Comparison of ENCODE assay signal across 11 cellular contexts in genomic region chr15:99683000-99683670, GRCh38. TPM values are rescaled to one million over a fixed set of nuclear protein-coding genes. Genes with fewer than 3 reads are reported as not detected.
DNase-seq lines count a peak whose midpoint lies in the region; ATAC-seq and TF ChIP-seq lines count a peak whose summit lies in the region.
"Had no signal": no experiment of that assay in that cellular context is flagged by ENCODE, and none has a peak within 500 bp of the region (broad histone marks: within the 10 kb centered on the region; RNA-seq: fewer than 3 reads in every experiment).

No MANE protein-coding gene starts in this region.

- TF ChIP-seq CTCF in right atrium auricular region (IDR thresholded peaks at IDR 0.05) (no peak), stomach (IDR thresholded peaks at IDR 0.05) (no peak)

- peaks cover 13% of the 10 kb centered on the region for H3K4me1 Mint-ChIP-seq in activated CD4-positive, alpha-beta T cell treated with anti-CD3 and anti-CD28 coated beads, Interleukin-2, amount 10 ng/mL, durations not matched to agents 24 days and 14 days
- peaks cover 4% of the 10 kb centered on the region for H3K4me1 Mint-ChIP-seq in activated T-helper 17 cell treated with anti-CD3 and anti-CD28 coated beads, Interleukin-2, amount 50 U/mL, for 72 hours

- intact Hi-C loops in activated CD4-positive, alpha-beta T cell treated with anti-CD3 and anti-CD28 coated beads, Interleukin-2, amount 10 ng/mL, durations not matched to agents 24 days and 14 days (cut with micrococcal nuclease) = no loop called here
- intact Hi-C loops in stomach (cut with DNase I; ENCODE audit: low total_unique reads) = no loop called here

- 82 to 89% (median 83%) methylated on average over 9 of the region's 9 CpGs for WGBS in stomach, 5 donors

- H3K4me3 Mint-ChIP-seq in activated CD4-positive, alpha-beta T cell treated with anti-CD3 and anti-CD28 coated beads, Interleukin-2, amount 10 ng/mL, durations not matched to agents 24 days and 14 days = peak overlapping the region; percentile 36
- H3K4me3 Mint-ChIP-seq in activated T-helper 17 cell treated with anti-CD3 and anti-CD28 coated beads, Interleukin-2, amount 50 U/mL, for 72 hours = no peak overlapping the region

- H3K36me3 Mint-ChIP-seq in activated CD4-positive, alpha-beta T cell treated with anti-CD3 and anti-CD28 coated beads, Interleukin-2, amount 10 ng/mL, durations not matched to agents 24 days and 14 days (ENCODE audit: low read depth) = peaks cover 61% of the 10 kb centered on the region
- H3K36me3 Mint-ChIP-seq in activated T-helper 17 cell treated with anti-CD3 and anti-CD28 coated beads, Interleukin-2, amount 50 U/mL, for 72 hours (ENCODE audit: low read depth) = peaks cover 37% of the 10 kb centered on the region

- TF ChIP-seq POLR2A in stomach (IDR thresholded peaks at IDR 0.05) = no peak

- DNase-seq in activated CD4-positive, alpha-beta T cell treated with anti-CD3 and anti-CD28 coated beads, Interleukin-2, amount 10 ng/mL, durations not matched to agents 24 days and 14 days = peak; percentile 70
- no peak for DNase-seq in activated CD4-positive, alpha-beta T cell treated with anti-CD3 and anti-CD28 coated beads, Interleukin-2, amount 50 U/mL, for 1 hour
- DNase-seq in right atrium auricular region (ENCODE audit: low spot score) (no peak), stomach (no peak), NCI-H1694 (lab: John Stamatoyannopoulos, UW) (no peak), HT-29 (ENCODE audit: low spot score) (no peak), COLO829 (ENCODE audit: low spot score) (no peak)
- DNase-seq: 8988T; activated CD4-positive, CD25-positive, alpha-beta regulatory T cell; NCI-H526 had no signal

- H3K27me3 Mint-ChIP-seq in activated CD4-positive, alpha-beta T cell treated with anti-CD3 and anti-CD28 coated beads, Interleukin-2, amount 10 ng/mL, durations not matched to agents 24 days and 14 days = no peaks in the 10 kb centered on the region
- no peaks in the 10 kb centered on the region for H3K27me3 Mint-ChIP-seq in activated T-helper 17 cell treated with anti-CD3 and anti-CD28 coated beads, Interleukin-2, amount 50 U/mL, for 72 hours

- H3K27ac Mint-ChIP-seq in activated CD4-positive, alpha-beta T cell treated with anti-CD3 and anti-CD28 coated beads, Interleukin-2, amount 10 ng/mL, durations not matched to agents 24 days and 14 days = peak overlapping the region; percentile 63
- peak overlapping the region; percentile 10 for H3K27ac Mint-ChIP-seq in activated T-helper 17 cell treated with anti-CD3 and anti-CD28 coated beads, Interleukin-2, amount 50 U/mL, for 72 hours

- peak overlapping the region; percentile 47 to 70 for H3K27ac ChIP-seq in right atrium auricular region
- H3K27ac ChIP-seq in stomach = peak overlapping the region in 4 of 5 donors; percentile 1 to 52 (median 36)

- peak; percentile 35 for ATAC-seq in activated T-helper 17 cell treated with anti-CD3 and anti-CD28 coated beads, Interleukin-2, amount 50 U/mL, for 72 hours (replicated peaks)

- H3K27me3 ChIP-seq in right atrium auricular region = no peaks in the 10 kb centered on the region
- H3K27me3 ChIP-seq in stomach = no peaks in the 10 kb centered on the region

- H3K9me3 ChIP-seq in right atrium auricular region (peaks cover 0 to 13% of the 10 kb centered on the region in 2 donors), stomach (peaks cover 0 to 9% (median 4%) of the 10 kb centered on the region in 4 donors)

- H3K4me1 ChIP-seq in right atrium auricular region = peaks cover 0 to 25% of the 10 kb centered on the region in 2 donors
- H3K4me1 ChIP-seq in stomach = peaks cover 0 to 9% (median 0%) of the 10 kb centered on the region in 4 donors

- H3K36me3 ChIP-seq in right atrium auricular region (peaks cover 23% of the 10 kb centered on the region), stomach (peaks cover 5 to 37% (median 27%) of the 10 kb centered on the region in 4 donors)

- TF ChIP-seq EP300 in stomach (IDR thresholded peaks at IDR 0.05) = no peak

- H3K9me3 Mint-ChIP-seq in activated CD4-positive, alpha-beta T cell treated with anti-CD3 and anti-CD28 coated beads, Interleukin-2, amount 10 ng/mL, durations not matched to agents 24 days and 14 days = peaks cover 35% of the 10 kb centered on the region
- no peaks in the 10 kb centered on the region for H3K9me3 Mint-ChIP-seq in activated T-helper 17 cell treated with anti-CD3 and anti-CD28 coated beads, Interleukin-2, amount 50 U/mL, for 72 hours

- H3K4me3 ChIP-seq in right atrium auricular region = no peak overlapping the region
- no peak overlapping the region for H3K4me3 ChIP-seq in stomach

RNA-seq across cellular contexts. Expression of gene LYSMD4, which starts 50.1 kb away (rescaled TPM):
- total RNA-seq in activated CD4-positive, alpha-beta T cell treated with anti-CD3 and anti-CD28 coated beads, Interleukin-2, amount 10 ng/mL, durations not matched to agents 24 days and 14 days = 6.4 and 6.6 TPM in 2 replicates
- 1 to 10 TPM; 3.7 to 4.2 TPM for total RNA-seq in activated T-helper 17 cell treated with anti-CD3 and anti-CD28 coated beads, Interleukin-2, amount 50 U/mL, for 72 hours
- total RNA-seq in right atrium auricular region (10 to 100 TPM; 12.5 to 12.9 TPM), stomach (100 to 1,000 TPM in 1 of 5 donors, 10 to 100 TPM in 3, 1 to 10 TPM in 1; 4.2 to 106 (median 21.1) TPM)
- 1 to 10 TPM; 5.0 to 5.8 (median 5.1) TPM for polyA plus RNA-seq in stomach
- 19.2 and 21.0 TPM in 2 replicates for total RNA-seq in HT-29 (2014; rRNA removed; shearing (Covaris generic))
